ENCODE assay signal across 8 cellular contexts in the genomic region with DNA sequence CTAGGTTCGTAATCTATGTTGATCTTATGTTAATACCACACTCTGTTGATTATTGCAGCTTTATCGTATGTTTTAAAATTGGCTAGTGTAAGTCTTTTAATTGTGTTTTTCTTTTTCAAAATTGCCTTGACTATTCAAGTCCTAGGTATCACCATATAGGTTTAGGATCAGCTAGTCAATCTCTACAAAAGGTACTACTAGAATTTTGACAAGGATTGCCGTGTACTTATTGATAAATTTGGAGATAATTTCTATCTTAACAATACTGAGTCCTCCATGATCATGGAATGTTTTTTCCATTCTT.
DNase-seq lines count a peak whose midpoint lies in the region; ATAC-seq and TF ChIP-seq lines count a peak whose summit lies in the region.

No MANE protein-coding gene starts in this region.

- H3K27me3 ChIP-seq in right atrium auricular region (no peaks in the 10 kb centered on the region), vagina (no peaks in the 10 kb centered on the region)
- peaks cover 12 to 16% of the 10 kb centered on the region in 2 donors for H3K27me3 ChIP-seq in naive thymus-derived CD4-positive, alpha-beta T cell (ENCODE audit: control insufficient read depth in 2 of 2, insufficient read depth in 2 of 2, low read length in 2 of 2)

- ATAC-seq in naive thymus-derived CD4-positive, alpha-beta T cell, result no peak
- ATAC-seq in HG02610 (IDR thresholded peaks at IDR 0.05; ENCODE audit: unreplicated experiment), result no peak

- TF ChIP-seq POLR2A in vagina (IDR thresholded peaks at IDR 0.05), result no peak

- no peaks in the 10 kb centered on the region for H3K36me3 ChIP-seq in right atrium auricular region
- no peaks in the 10 kb centered on the region for H3K36me3 ChIP-seq in naive thymus-derived CD4-positive, alpha-beta T cell (ENCODE audit: control insufficient read depth in 2 of 3, insufficient read depth in 3 of 3, low read length in 3 of 3)
- H3K36me3 ChIP-seq in vagina, result no peaks in the 10 kb centered on the region

- CTCF ChIA-PET in naive thymus-derived CD4-positive, alpha-beta T cell (lab: Charles Lee), result no interaction called here

- H3K4me3 Mint-ChIP-seq in naive thymus-derived CD4-positive, alpha-beta T cell, result peak overlapping the region; percentile 82 to 99 (median 93)

- H3K27ac ChIP-seq in right atrium auricular region (peak overlapping the region; percentile 78 to 80), caudate nucleus (ENCODE audit: low read depth, low read length) (peak overlapping the region; percentile 36), vagina (no peak overlapping the region)
- no peak overlapping the region for H3K27ac ChIP-seq in naive thymus-derived CD4-positive, alpha-beta T cell (ENCODE audit: low read depth, low read length)

- TF ChIP-seq CTCF in right atrium auricular region (IDR thresholded peaks at IDR 0.05), result no peak
- no peak for TF ChIP-seq CTCF in vagina (IDR thresholded peaks at IDR 0.05)

- peaks cover 73 to 87% (median 82%) of the 10 kb centered on the region in 5 donors for H3K27me3 Mint-ChIP-seq in naive thymus-derived CD4-positive, alpha-beta T cell

- intact Hi-C loops in cardiac septum (cut with DNase I) (no loop called here), vagina (cut with DNase I) (no loop called here)
- intact Hi-C loops in naive thymus-derived CD4-positive, alpha-beta T cell (cut with micrococcal nuclease), result no loop called here

- H3K9me3 ChIP-seq in right atrium auricular region (no peaks in the 10 kb centered on the region), vagina (no peaks in the 10 kb centered on the region)
- H3K9me3 ChIP-seq in naive thymus-derived CD4-positive, alpha-beta T cell (ENCODE audit: control insufficient read depth in 2 of 3, low read length in 3 of 3), result no peaks in the 10 kb centered on the region

- peaks cover 0 to 4% (median under 1%) of the 10 kb centered on the region in 11 donors for H3K9me3 Mint-ChIP-seq in naive thymus-derived CD4-positive, alpha-beta T cell

- H3K27ac Mint-ChIP-seq in naive thymus-derived CD4-positive, alpha-beta T cell, result peak overlapping the region in 1 of 9 donors; percentile 24

- H3K4me3 ChIP-seq in right atrium auricular region (peak overlapping the region; percentile 50 to 64), vagina (peak overlapping the region; percentile 43 to 52)
- peak overlapping the region; percentile 33 for H3K4me3 ChIP-seq in naive thymus-derived CD4-positive, alpha-beta T cell (ENCODE audit: low read length)

- no peaks in the 10 kb centered on the region for H3K4me1 ChIP-seq in right atrium auricular region
- H3K4me1 ChIP-seq in naive thymus-derived CD4-positive, alpha-beta T cell (ENCODE audit: control insufficient read depth in 2 of 2, insufficient read depth in 2 of 2, low read length in 2 of 2), result no peaks in the 10 kb centered on the region
- H3K4me1 ChIP-seq in vagina, result no peaks in the 10 kb centered on the region

- DNase-seq in right atrium auricular region (ENCODE audit: low spot score), result no peak
- no peak for DNase-seq in cardiac septum (ENCODE audit: low spot score)
- DNase-seq in caudate nucleus (lab: John Stamatoyannopoulos, UW), result no peak
- no peak for DNase-seq in naive thymus-derived CD4-positive, alpha-beta T cell
- no peak for DNase-seq in vagina (ENCODE audit: extremely low spot score in 2 of 2)
- no peak for DNase-seq in NCI-H128 (lab: John Stamatoyannopoulos, UW; ENCODE audit: unreplicated experiment)
- no peak for DNase-seq in dedifferentiated amniotic fluid mesenchymal stem cell (ENCODE audit: extremely low spot score)

- H3K4me1 Mint-ChIP-seq in naive thymus-derived CD4-positive, alpha-beta T cell, result peaks cover 4 to 10% (median 6%) of the 10 kb centered on the region in 7 donors

- POLR2A ChIA-PET in naive thymus-derived CD4-positive, alpha-beta T cell (lab: Charles Lee), result no interaction called here

- peaks cover 0 to 4% (median 0%) of the 10 kb centered on the region in 5 donors for H3K36me3 Mint-ChIP-seq in naive thymus-derived CD4-positive, alpha-beta T cell

Comparison
In these comparisons a context has a peak if more than half of its experiments do, and no peak if none do; other contexts are left out.
1. H3K27ac ChIP-seq: peak in right atrium auricular region (2 of 2) and caudate nucleus (single experiment); none in naive thymus-derived CD4-positive, alpha-beta T cell (single experiment) and vagina (single experiment).
2. Peak in every context shown above with its lines, with median percentiles within 50 percentile points of each other: H3K4me3 ChIP-seq.